Comparison of ENCODE assay signal across 19 cellular contexts in genomic region chr17:82898976-82899514, GRCh38. TPM values are rescaled to one million over a fixed set of nuclear protein-coding genes. Genes with fewer than 3 reads are reported as not detected.
DNase-seq lines count a peak whose midpoint lies in the region; ATAC-seq, FAIRE-seq and TF ChIP-seq lines count a peak whose summit lies in the region.
"Had no signal": no experiment of that assay in that cellular context is flagged by ENCODE, and none has a peak within 500 bp of the region (broad histone marks: within the 10 kb centered on the region; RNA-seq: fewer than 3 reads in every experiment).

No MANE protein-coding gene starts in this region.

- H3K18ac ChIP-seq in mesenchymal stem cell (ENCODE audit: low read depth in 1 of 2, low read length in 2 of 2) = no peak overlapping the region

- no peak overlapping the region for H3K4ac ChIP-seq in mesenchymal stem cell (ENCODE audit: low read depth in 1 of 2, low read length in 2 of 2)

- DNase-seq in left cardiac atrium = peak; percentile 15
- DNase-seq in left ventricle myocardium superior = no peak
- DNase-seq in GM12878 (ENCODE audit: low read depth, low spot score) = no peak
- no peak for DNase-seq in mesenchymal stem cell
- no peak for DNase-seq in stimulated activated CD4-positive, alpha-beta T cell treated with anti-CD3 and anti-CD28 coated beads, Interleukin-2, amount 100 ng/mL, for 24 hours
- DNase-seq in breast epithelium (ENCODE audit: low spot score in 2 of 2) = no peak
- DNase-seq in hippocampal formation (lab: John Stamatoyannopoulos, UW) = no peak
- DNase-seq in anterior cingulate cortex (lab: John Stamatoyannopoulos, UW) = no peak
- DNase-seq: COR-L47, DMS153, GOT3, Kasumi-1, NCI-H1930, NCI-H2171, NCI-H446 treated with DMSO at 0.1 percent for 48 hours, NCI-H748 treated with DMSO at 0.1 percent for 48 hours, PC-9 had no signal

- H2BK5ac ChIP-seq in mesenchymal stem cell (ENCODE audit: low read depth, low read length, poor library complexity, severe bottlenecking) = no peak overlapping the region

- H3K79me2 ChIP-seq in GM12878 (ENCODE audit: control insufficient read depth, insufficient read depth, low read length) = no peaks in the 10 kb centered on the region; the same call in 1 of the 2 replicates

- no peak overlapping the region for H3K4me2 ChIP-seq in GM12878 (ENCODE audit: control insufficient read depth, insufficient read depth)
- H3K4me2 ChIP-seq in mesenchymal stem cell (ENCODE audit: low read length, poor library complexity, severe bottlenecking) = no peak overlapping the region
- H3K4me2 ChIP-seq: PC-9 had no signal

- no peak for TF ChIP-seq RAD21 in GM12878 (IDR thresholded peaks at IDR 0.05; ENCODE audit: insufficient read depth, low read depth, low read length)

- no peak overlapping the region for H2BK15ac ChIP-seq in mesenchymal stem cell (ENCODE audit: low read depth, poor library complexity, severe bottlenecking)

- H3K36me3 ChIP-seq in GM12878 (ENCODE audit: control insufficient read depth in 2 of 2, insufficient read depth in 2 of 2, low read length in 1 of 2) (peaks cover 10 to 28% of the 10 kb centered on the region in 2 experiments), mesenchymal stem cell (ENCODE audit: control insufficient read depth in 1 of 2, insufficient read depth in 2 of 2, low read depth in 1 of 2, low read length in 2 of 2) (peaks cover 26 to 35% of the 10 kb centered on the region in 2 experiments), breast epithelium (no peaks in the 10 kb centered on the region)

- H2AFZ ChIP-seq in GM12878 (ENCODE audit: control insufficient read depth, low read depth, low read length) (no peak overlapping the region), mesenchymal stem cell (ENCODE audit: low read depth, low read length) (no peak overlapping the region)
- H2AFZ ChIP-seq: PC-9 had no signal

- H3K27ac ChIP-seq in GM12878 (ENCODE audit: control insufficient read depth, insufficient read depth) (no peak overlapping the region), mesenchymal stem cell (ENCODE audit: low read length, poor library complexity, severe bottlenecking) (no peak overlapping the region), breast epithelium (no peak overlapping the region)
- H3K27ac ChIP-seq: C4-2B, PC-9 had no signal

- H4K20me1 ChIP-seq in GM12878 (ENCODE audit: control insufficient read depth, insufficient read depth) = no peaks in the 10 kb centered on the region

- H3K79me1 ChIP-seq in mesenchymal stem cell (replicated peaks; ENCODE audit: low read length, poor library complexity, severe bottlenecking) = peaks cover 27% of the 10 kb centered on the region

- H3K27me3 ChIP-seq in GM12878 (replicated peaks in 1 of 2; ENCODE audit: control insufficient read depth in 2 of 2, insufficient read depth in 2 of 2, low read length in 1 of 2) = no peaks in the 10 kb centered on the region
- no peaks in the 10 kb centered on the region for H3K27me3 ChIP-seq in mesenchymal stem cell (ENCODE audit: control insufficient read depth in 1 of 2, insufficient read depth in 1 of 2, low read length in 2 of 2)
- no peaks in the 10 kb centered on the region for H3K27me3 ChIP-seq in breast epithelium

- TF ChIP-seq CTCF in GM12878 (IDR thresholded peaks at IDR 0.05 in 2 of 3, conservative IDR thresholded peaks at IDR 0.05 in 1 of 3; ENCODE audit: control insufficient read depth in 2 of 3, extremely low read depth in 1 of 3, insufficient read depth in 1 of 3, low read depth in 3 of 3, low read length in 3 of 3) (no peak), breast epithelium (IDR thresholded peaks at IDR 0.05) (no peak)

- H3K9me3 ChIP-seq in GM12878 (replicated peaks; ENCODE audit: control insufficient read depth, insufficient read depth, low read length) (no peaks in the 10 kb centered on the region), mesenchymal stem cell (ENCODE audit: control insufficient read depth, low read length) (no peaks in the 10 kb centered on the region), breast epithelium (no peaks in the 10 kb centered on the region)

- H2BK12ac ChIP-seq in mesenchymal stem cell (ENCODE audit: low read length in 2 of 2) = no peak overlapping the region

- in situ Hi-C loops in GM12878 (cut with MboI) = no loop called here

- no peak for FAIRE-seq in GM12878 (lab: Jason Lieb, UNC)

- no peak overlapping the region for H4K8ac ChIP-seq in mesenchymal stem cell (ENCODE audit: low read length)

- H3K9ac ChIP-seq in GM12878 (ENCODE audit: control insufficient read depth, insufficient read depth, low read length) = no peak overlapping the region
- H3K9ac ChIP-seq in mesenchymal stem cell (ENCODE audit: low read length) = no peak overlapping the region

- BruUV-seq in GM12878 (replicated peaks; lab: Mats Ljungman, UMichigan) = no TSS peak

- H3K14ac ChIP-seq in mesenchymal stem cell (ENCODE audit: low read length in 2 of 2) = peak overlapping the region in 1 of 2 experiments; percentile 50

- 96% methylated on average over 53 of the region's 53 CpGs for WGBS in GM12878 (ENCODE audit: insufficient coverage, insufficient replicate concordance, low lambda C conversion rate, missing lambda C conversion rate)
- 93% methylated on average over 53 of the region's 53 CpGs for WGBS in mesenchymal stem cell

- H3K4me3 ChIP-seq in GM12878 (no peak overlapping the region), mesenchymal stem cell (ENCODE audit: insufficient read depth in 1 of 2, low read depth in 1 of 2, low read length in 2 of 2) (peak overlapping the region in 1 of 2 experiments; percentile 9), breast epithelium (no peak overlapping the region)
- H3K4me3 ChIP-seq: PC-9 had no signal

- no peaks in the 10 kb centered on the region for H3K4me1 ChIP-seq in GM12878 (ENCODE audit: control insufficient read depth, insufficient read depth, low read length)
- peaks cover 19% of the 10 kb centered on the region for H3K4me1 ChIP-seq in mesenchymal stem cell (ENCODE audit: control insufficient read depth, insufficient read depth, low read depth, low read length)
- H3K4me1 ChIP-seq in breast epithelium = no peaks in the 10 kb centered on the region

- no peak overlapping the region for H2AK5ac ChIP-seq in mesenchymal stem cell (ENCODE audit: low read length, severe bottlenecking)

- CTCF ChIA-PET in GM12878 (lab: Yijun Ruan, JAX) = no interaction called here

- peak overlapping the region; percentile 40 for H4K91ac ChIP-seq in mesenchymal stem cell (ENCODE audit: low read length)

- no peak overlapping the region for H2BK120ac ChIP-seq in mesenchymal stem cell (ENCODE audit: low read depth, low read length)

- TF ChIP-seq EP300 in GM12878 (IDR thresholded peaks at IDR 0.05; ENCODE audit: borderline replicate concordance in 1 of 2, control insufficient read depth in 1 of 2, low read depth in 2 of 2, low read length in 2 of 2) = no peak

- SMC1A ChIA-PET in GM12878 (lab: Charles Lee; ENCODE audit: uncharacterized antibody, unreplicated experiment) = no interaction called here

- TF ChIP-seq POLR2A in GM12878 (IDR thresholded peaks at IDR 0.05; ENCODE audit: low read depth, low read length) (no peak), breast epithelium (IDR thresholded peaks at IDR 0.05) (no peak)

- peak overlapping the region in 1 of 2 experiments; percentile 2 for H3K23ac ChIP-seq in mesenchymal stem cell (ENCODE audit: low read length in 2 of 2)

- RAD21 ChIA-PET in GM12878 (lab: Charles Lee; ENCODE audit: unreplicated experiment) = no interaction called here

- POLR2A ChIA-PET in GM12878 (lab: Charles Lee) = no interaction called here

- intact Hi-C loops in left cardiac atrium (cut with DNase I) (no loop called here), left ventricle myocardium superior (cut with micrococcal nuclease) (no loop called here), GM12878 (cut with micrococcal nuclease; ENCODE audit: unreplicated experiment) (no loop called here), breast epithelium (cut with DNase I; ENCODE audit: low total_unique reads) (no loop called here)

- ATAC-seq in left cardiac atrium (no peak), left ventricle myocardium superior (no peak), GM12878 (no peak)

TF ChIP-seq in GM12878, 131 proteins besides CTCF, POLR2A, EP300 and RAD21:
- TF ChIP-seq BCL3 (IDR thresholded peaks at IDR 0.05; ENCODE audit: borderline replicate concordance, insufficient read depth, low read depth, low read length, poor library complexity, severe bottlenecking) = peak; percentile 15
- TF ChIP-seq ASH2L (IDR thresholded peaks at IDR 0.05; ENCODE audit: borderline replicate concordance, low read depth) = no peak
- no peak for TF ChIP-seq BMI1 (IDR thresholded peaks at IDR 0.05; ENCODE audit: borderline replicate concordance)
- peak; percentile 25; the same call in 1 of the 2 replicates for TF ChIP-seq TCF3 (IDR thresholded peaks at IDR 0.05; ENCODE audit: borderline replicate concordance, insufficient read depth, low read depth, low read length)

RNA-seq across cellular contexts. Expression of gene ZNF750, which starts 59.2 kb away (rescaled TPM):
- total RNA-seq in left cardiac atrium = not detected
- total RNA-seq in left ventricle myocardium superior = 0.15 TPM
- not detected in 2 replicates for total RNA-seq in GM12878 (2013; cell fraction: nucleolus; rRNA removed)
- not detected in 2 replicates for total RNA-seq in GM12878 (2014; rRNA removed)
- total RNA-seq in GM12878 (2014; rRNA removed; fragmentation: Illumina TruSeq; extraction: Trizol) = not detected in 2 replicates
- total RNA-seq in GM12878 (2021) = not detected in 2 replicates
- polyA plus RNA-seq in GM12878 (2011; ENCODE audit: low read depth) = 0.08 TPM
- polyA plus RNA-seq in GM12878 (2011; rRNA removed) = not detected in 2 replicates
- not detected in 2 replicates for polyA plus RNA-seq in GM12878 (2011; cell fraction: cytosol; rRNA removed)
- polyA plus RNA-seq in GM12878 (2011; cell fraction: nucleus; rRNA removed) = not detected in 2 replicates
- 0.03 and 0.11 TPM in 2 replicates for polyA plus RNA-seq in GM12878 (2012)
- polyA plus RNA-seq in GM12878 (2014; fragmentation: Illumina TruSeq; extraction: Trizol) = not detected in 2 replicates
- not detected for polyA plus RNA-seq in GM12878 (2014; fragmentation: Nextera tagmentation; extraction: Ambion mirVana)
- not detected in 2 replicates for polyA plus RNA-seq in GM12878 (2014; rRNA removed)
- under 1 TPM in 1 of 2 experiments, not detected in 1; 0.06 TPM for polyA plus RNA-seq in GM12878 (2016; fragmentation: Nextera tagmentation; extraction: Ambion mirVana)
- not detected in 2 replicates for polyA minus RNA-seq in GM12878 (2011; rRNA and poly(A)+ RNA removed)
- not detected in 2 replicates for polyA minus RNA-seq in GM12878 (2011; cell fraction: cytosol; rRNA and poly(A)+ RNA removed)
- not detected in 2 replicates for polyA minus RNA-seq in GM12878 (2011; cell fraction: nucleus; rRNA and poly(A)+ RNA removed)
- polyA plus RNA-seq in mesenchymal stem cell (2013, experiment 1 of 2) = not detected
- polyA plus RNA-seq in mesenchymal stem cell (2013, experiment 2 of 2) = not detected
- total RNA-seq in breast epithelium = 1 to 10 TPM in 2 of 3 donors, not detected in 1; 5.6 to 7.8 TPM
- total RNA-seq: A172 had no signal
